Comparison of ENCODE assay signal across 1 cellular context in genomic region chr17:76735006-76735405, GRCh38.
TF ChIP-seq lines count a peak whose summit lies in the region.

No MANE protein-coding gene starts in this region.

TF ChIP-seq in HCT116, 20 proteins besides CTCF, POLR2A, EP300 and RAD21:
- TF ChIP-seq EZH2 (IDR thresholded peaks at IDR 0.05) (no peak), SRF (IDR thresholded peaks at IDR 0.05; ENCODE audit: low read depth) (no peak), MAX (IDR thresholded peaks at IDR 0.05) (no peak), POLR2AphosphoS5 (IDR thresholded peaks at IDR 0.05; ENCODE audit: low read depth, low read length) (0 out of 2 replicates have a peak, but pooled peaks have one; percentile 5)
